8 cellular contexts compared by ENCODE assay signal in the genomic region with DNA sequence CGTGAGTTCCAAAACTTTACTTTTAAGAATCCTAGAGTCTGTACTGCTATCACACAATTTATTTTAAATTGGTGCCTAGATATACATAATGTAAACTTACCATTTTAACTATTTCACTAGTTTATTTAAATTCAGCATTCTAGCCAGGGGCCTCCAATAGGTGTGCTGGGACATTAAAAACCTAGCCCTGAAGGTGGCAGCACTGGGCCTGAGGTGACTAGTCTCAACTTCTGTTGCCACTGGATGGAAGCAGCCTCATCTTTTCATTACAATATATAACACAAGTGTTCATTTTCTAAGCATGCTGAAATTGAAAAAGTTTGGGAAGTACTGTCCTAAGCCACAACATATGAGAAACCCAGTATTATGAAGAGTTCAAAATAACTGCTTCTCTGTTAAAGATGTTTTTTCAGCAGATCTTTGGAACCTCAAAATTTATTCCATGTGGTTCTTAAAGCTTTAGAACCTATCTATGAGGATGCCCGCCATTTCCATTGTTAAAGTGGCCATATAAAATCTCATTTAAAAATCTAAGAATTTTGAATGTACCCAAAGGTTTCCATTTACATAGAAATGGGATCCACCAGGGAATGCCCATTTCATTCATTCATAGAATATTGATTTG. TPM values are rescaled to one million over a fixed set of nuclear protein-coding genes. Genes with fewer than 3 reads are reported as not detected.
DNase-seq lines count a peak whose midpoint lies in the region; ATAC-seq and TF ChIP-seq lines count a peak whose summit lies in the region.

No MANE protein-coding gene starts in this region.

- H3K79me2 ChIP-seq in OCI-LY1 (ENCODE audit: insufficient read depth, low read length): peaks cover 15% of the 10 kb centered on the region

- no peaks in the 10 kb centered on the region for H3K36me3 Mint-ChIP-seq in nephron progenitor cell (ENCODE audit: low read depth)

- H3K4me3 Mint-ChIP-seq in nephron progenitor cell: no peak overlapping the region
- no peak overlapping the region for H3K4me3 Mint-ChIP-seq in stimulated activated naive CD8-positive, alpha-beta T cell treated with anti-CD3 and anti-CD28 coated beads, Interleukin-15, amount 100 ng/mL, for 72 hours

- H4K20me1 ChIP-seq in OCI-LY1 (ENCODE audit: insufficient read depth, low read length): no peaks in the 10 kb centered on the region

- H3K9me2 ChIP-seq in OCI-LY1 (ENCODE audit: low read depth, low read length): no peaks in the 10 kb centered on the region

- H3K27ac ChIP-seq in OCI-LY1 (ENCODE audit: low read depth, low read length, poor library complexity, severe bottlenecking): no peak overlapping the region

- H2AFZ ChIP-seq in OCI-LY1 (ENCODE audit: low read length): no peak overlapping the region

- no peaks in the 10 kb centered on the region; the same call in 1 of the 2 replicates for H3F3A ChIP-seq in OCI-LY1 (ENCODE audit: insufficient read depth, low read length)

- H3K4me2 ChIP-seq in OCI-LY1 (ENCODE audit: low read length): peak overlapping the region; percentile 5; the same call in 1 of the 2 replicates

- H3K27me3 Mint-ChIP-seq in nephron progenitor cell (ENCODE audit: low read depth, poor library complexity): peaks cover 4% of the 10 kb centered on the region
- peaks cover 16% of the 10 kb centered on the region for H3K27me3 Mint-ChIP-seq in stimulated activated naive CD8-positive, alpha-beta T cell treated with anti-CD3 and anti-CD28 coated beads, Interleukin-15, amount 100 ng/mL, for 72 hours

- ATAC-seq in GM18861 (IDR thresholded peaks at IDR 0.05; ENCODE audit: unreplicated experiment) (peak; percentile 36), esophagus mucosa (peak; percentile 62)
- peak; percentile 48 for ATAC-seq in stimulated activated naive CD8-positive, alpha-beta T cell treated with anti-CD3 and anti-CD28 coated beads, Interleukin-15, amount 100 ng/mL, for 72 hours

- H3K9me3 Mint-ChIP-seq in nephron progenitor cell: no peaks in the 10 kb centered on the region
- no peaks in the 10 kb centered on the region for H3K9me3 Mint-ChIP-seq in stimulated activated naive CD8-positive, alpha-beta T cell treated with anti-CD3 and anti-CD28 coated beads, Interleukin-15, amount 100 ng/mL, for 72 hours

- H3K9ac ChIP-seq in OCI-LY1 (ENCODE audit: low read length): no peak overlapping the region

- no peak overlapping the region for H3K4me3 ChIP-seq in OCI-LY1 (ENCODE audit: low read depth, low read length, poor library complexity, severe bottlenecking)

- no peak overlapping the region for H3K27ac Mint-ChIP-seq in nephron progenitor cell
- H3K27ac Mint-ChIP-seq in stimulated activated naive CD8-positive, alpha-beta T cell treated with anti-CD3 and anti-CD28 coated beads, Interleukin-15, amount 100 ng/mL, for 72 hours: no peak overlapping the region

- TF ChIP-seq CTCF in OCI-LY1 (IDR thresholded peaks at IDR 0.05; ENCODE audit: low read length) (peak; percentile 87), nephron progenitor cell (IDR thresholded peaks at IDR 0.05) (peak; percentile 75)

- H3K4me1 ChIP-seq in OCI-LY1 (ENCODE audit: insufficient read depth, low read length, severe bottlenecking): peaks cover 24% of the 10 kb centered on the region

- DNase-seq in AG08396 (ENCODE audit: low spot score) (peak; percentile 70), HS-27A (ENCODE audit: low read depth) (peak; percentile 20), activated T-cell treated with anti-CD3 and anti-CD28 coated beads for 1 hour (ENCODE audit: low read depth) (peak; percentile 79), nephron progenitor cell (peak; percentile 85)
- DNase-seq in stimulated activated naive CD8-positive, alpha-beta T cell treated with anti-CD3 and anti-CD28 coated beads, Interleukin-15, amount 100 ng/mL, for 72 hours: peak; percentile 65 to 73

- peaks cover 44% of the 10 kb centered on the region for H3K4me1 Mint-ChIP-seq in nephron progenitor cell
- peaks cover 17% of the 10 kb centered on the region for H3K4me1 Mint-ChIP-seq in stimulated activated naive CD8-positive, alpha-beta T cell treated with anti-CD3 and anti-CD28 coated beads, Interleukin-15, amount 100 ng/mL, for 72 hours

- no peaks in the 10 kb centered on the region for H3K27me3 ChIP-seq in OCI-LY1 (ENCODE audit: insufficient read depth, low read length)

- H3K9me3 ChIP-seq in OCI-LY1 (ENCODE audit: low read length): no peaks in the 10 kb centered on the region

- H3K36me3 ChIP-seq in OCI-LY1 (ENCODE audit: insufficient read depth, low read length): no peaks in the 10 kb centered on the region

RNA-seq across cellular contexts. Expression of gene RBBP8, which starts 2.9 kb away (rescaled TPM):
- 46.2 TPM for total RNA-seq in esophagus mucosa

Comparison
In these comparisons a context has a peak if more than half of its experiments do, and no peak if none do; other contexts are left out.
1. DNase-seq: peak in every context shown above with its lines; median percentile 85 in nephron progenitor cell; 79 in activated T-cell treated with anti-CD3 and anti-CD28 coated beads for 1 hour; 70 in AG08396; 69 in stimulated activated naive CD8-positive, alpha-beta T cell treated with anti-CD3 and anti-CD28 coated beads, Interleukin-15, amount 100 ng/mL, for 72 hours; 20 in HS-27A.